Comparison of ENCODE assay signal across 8 cellular contexts in genomic region chr6:166999145-166999844, GRCh38. TPM values are rescaled to one million over a fixed set of nuclear protein-coding genes. Genes with fewer than 3 reads are reported as not detected.
DNase-seq lines count a peak whose midpoint lies in the region; ATAC-seq and TF ChIP-seq lines count a peak whose summit lies in the region.

TSS of gene CEP43 (plus strand) at chr6:166999397. CDS start at chr6:166999413, 16 bp downstream.

- H3K4me1 Mint-ChIP-seq in CD4-positive, alpha-beta T cell (ENCODE audit: low read depth), result peaks cover 29% of the 10 kb centered on the region
- peaks cover 23 to 29% of the 10 kb centered on the region in 2 donors for H3K4me1 Mint-ChIP-seq in effector memory CD8-positive, alpha-beta T cell (ENCODE audit: low read depth in 2 of 2)
- peaks cover 26% of the 10 kb centered on the region for H3K4me1 Mint-ChIP-seq in memory B cell

- intact Hi-C loops in CD4-positive, alpha-beta T cell (cut with DNase I, micrococcal nuclease), result loop anchor here (2.0 to 10.0 kb wide), 10 partner anchors 42 to 617 kb away; partner anchors contain the start of genes CCR6 (in 1 of the 2), MPC1 (in 1 of the 2), RNASET2 (in 1 of the 2) and RPS6KA2 (in 1 of the 2)

- H3K36me3 Mint-ChIP-seq in CD4-positive, alpha-beta T cell (ENCODE audit: low read depth), result peaks cover 31% of the 10 kb centered on the region
- H3K36me3 Mint-ChIP-seq in effector memory CD8-positive, alpha-beta T cell (ENCODE audit: insufficient read depth), result no peaks in the 10 kb centered on the region
- H3K36me3 Mint-ChIP-seq in memory B cell, result peaks cover 5% of the 10 kb centered on the region

- CTCF ChIA-PET in CD4-positive, alpha-beta T cell (lab: Charles Lee), result interaction anchor here (1.1 to 1.8 kb wide), 5 partner anchors 9 to 372 kb away, joined by 3 to 10 read pairs (median 4); partner anchors contain the start of gene RPS6KA2
- CTCF ChIA-PET in activated CD8-positive, alpha-beta memory T cell treated with anti-CD3 and anti-CD28 coated beads for 36 hours (lab: Charles Lee), result interaction anchor here (0.7 to 2.5 kb wide), 4 partner anchors 43 to 224 kb away, joined by 3 to 7 read pairs (median 4); partner anchors contain the start of gene RNASET2

- H3K4me3 Mint-ChIP-seq in CD4-positive, alpha-beta T cell, result peak within 1 kb of the TSS; percentile 96
- H3K4me3 Mint-ChIP-seq in effector memory CD8-positive, alpha-beta T cell, result peak within 1 kb of the TSS; percentile 83 to 88
- peak within 1 kb of the TSS; percentile 92 for H3K4me3 Mint-ChIP-seq in memory B cell

- peak within 1 kb of the TSS; percentile 61 for H3K27ac ChIP-seq in CD4-positive, alpha-beta T cell (ENCODE audit: low read depth, low read length)

- H3K9me3 Mint-ChIP-seq in CD4-positive, alpha-beta T cell, result no peaks in the 10 kb centered on the region
- H3K9me3 Mint-ChIP-seq in effector memory CD8-positive, alpha-beta T cell, result no peaks in the 10 kb centered on the region
- no peaks in the 10 kb centered on the region for H3K9me3 Mint-ChIP-seq in memory B cell

- TF ChIP-seq CTCF in CD4-positive, alpha-beta T cell (IDR thresholded peaks at IDR 0.05), result no peak

- peak; percentile 65 to 86 (median 80) for DNase-seq in CD4-positive, alpha-beta T cell
- DNase-seq in HS-5 (ENCODE audit: low read depth) (peak; percentile 83), memory B cell (ENCODE audit: low spot score in 2 of 2) (peak; percentile 92 to 93)
- DNase-seq in NK-92 treated with Interleukin-12 subunit alpha and Interleukin-12 subunit beta, amount 100 ng/mL, for 24 hours (lab: John Stamatoyannopoulos, UW), result peak; percentile 93
- DNase-seq in effector memory CD8-positive, alpha-beta T cell, result peak; percentile 83 to 84 (median 84)
- DNase-seq in stimulated activated CD8-positive, alpha-beta memory T cell treated with anti-CD3 and anti-CD28 coated beads, Interleukin-12 subunit alpha, Interleukin-12 subunit beta, amount 100 ng/mL, for 1 hour (ENCODE audit: low read depth), result peak; percentile 82

- ATAC-seq in CD4-positive, alpha-beta T cell (ENCODE audit: poor library complexity), result peak; percentile 87
- ATAC-seq in GM19468 (IDR thresholded peaks at IDR 0.05; ENCODE audit: extremely low read depth, unreplicated experiment) (peak; percentile 93), memory B cell (ENCODE audit: low read depth) (peak; percentile 89)
- ATAC-seq in effector memory CD8-positive, alpha-beta T cell (replicated peaks), result peak; percentile 89

- H3K27me3 Mint-ChIP-seq in CD4-positive, alpha-beta T cell, result no peaks in the 10 kb centered on the region
- no peaks in the 10 kb centered on the region for H3K27me3 Mint-ChIP-seq in effector memory CD8-positive, alpha-beta T cell
- no peaks in the 10 kb centered on the region for H3K27me3 Mint-ChIP-seq in memory B cell

- peak within 1 kb of the TSS; percentile 87 for H3K27ac Mint-ChIP-seq in CD4-positive, alpha-beta T cell
- H3K27ac Mint-ChIP-seq in effector memory CD8-positive, alpha-beta T cell, result peak within 1 kb of the TSS; percentile 72 to 91
- peak within 1 kb of the TSS; percentile 87 for H3K27ac Mint-ChIP-seq in memory B cell

- no peaks in the 10 kb centered on the region for H3K27me3 ChIP-seq in CD4-positive, alpha-beta T cell (ENCODE audit: control insufficient read depth, insufficient read depth, low read length)

- H3K9me3 ChIP-seq in CD4-positive, alpha-beta T cell (ENCODE audit: control insufficient read depth, low read length), result no peaks in the 10 kb centered on the region

- POLR2A ChIA-PET in CD4-positive, alpha-beta T cell (lab: Charles Lee), result interaction anchor here (0.7 to 2.9 kb wide), 16 partner anchors 12 to 372 kb away, joined by 3 to 26 read pairs (median 4); partner anchors contain the start of genes RNASET2 and RPS6KA2
- POLR2A ChIA-PET in activated CD8-positive, alpha-beta memory T cell treated with anti-CD3 and anti-CD28 coated beads for 36 hours (lab: Charles Lee), result interaction anchor here (0.6 to 1.5 kb wide), 4 partner anchors 42 to 50 kb away, joined by 3 to 14 read pairs (median 6); partner anchors contain the start of gene RNASET2

RNA-seq across cellular contexts. Expression of gene CEP43, which starts in this region (rescaled TPM):
- total RNA-seq in CD4-positive, alpha-beta T cell, result 10 to 100 TPM; 12.5 to 13.5 TPM
- total RNA-seq in activated CD8-positive, alpha-beta memory T cell treated with anti-CD3 and anti-CD28 coated beads for 36 hours, result 10 to 100 TPM; 27.1 to 29.7 TPM

Comparison
In these comparisons a context has a peak if more than half of its experiments do, and no peak if none do; other contexts are left out.
1. Peak in every context shown above with its lines: DNase-seq, ATAC-seq and H3K27ac ChIP-seq.